In the genomic region with DNA sequence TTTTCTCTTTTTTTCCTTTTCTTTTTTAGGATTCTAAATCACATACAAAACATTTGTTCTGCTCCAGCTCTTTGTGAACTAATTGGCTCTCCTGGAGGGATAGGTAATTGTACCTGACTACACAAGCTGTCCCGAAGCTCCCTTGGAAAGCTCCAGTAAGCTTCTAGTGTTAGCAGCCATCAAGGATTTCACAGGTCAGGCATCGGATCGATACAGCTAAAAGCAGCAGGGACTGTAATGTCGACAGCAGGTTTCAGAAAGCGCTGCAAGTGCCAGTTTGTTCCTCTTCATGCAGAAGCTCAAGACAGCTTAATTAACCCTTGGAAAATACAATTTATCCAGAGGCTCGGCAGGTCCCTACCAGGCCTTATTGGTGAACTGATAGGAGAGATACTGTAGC, we compare ENCODE assay signal across 24 cellular contexts.
"Had no signal": no experiment of that assay in that cellular context is flagged by ENCODE, and none has a peak within 500 bp of the region (broad histone marks: within the 10 kb centered on the region; RNA-seq: fewer than 3 reads in every experiment).

No MANE protein-coding gene starts in this region.

- H3K9me3 ChIP-seq: breast epithelium, colonic mucosa, esophagus muscularis mucosa, transverse colon, uterus had no signal

- DNase-seq: activated CD4-positive, alpha-beta T cell treated with anti-CD3 and anti-CD28 coated beads for 4 hours; activated CD4-positive, alpha-beta T cell treated with anti-CD3 and anti-CD28 coated beads, Interleukin-2, amount 50 U/mL, for 48 hours; activated CD4-positive, CD25-positive, alpha-beta regulatory T cell; activated CD8-positive, alpha-beta memory T cell treated with anti-CD3 and anti-CD28 coated beads, Interleukin-2, amount 50 U/mL, for 48 hours; activated naive CD4-positive, alpha-beta T cell; activated naive CD8-positive, alpha-beta T cell treated with anti-CD3 and anti-CD28 coated beads, Interleukin-2, amount 10 ng/mL, durations not matched to agents 7 days and 5 days; activated T-cell treated with anti-CD3 and anti-CD28 coated beads, Interleukin-2, amount 50 U/mL, for 4 hours; amniotic stem cell; colonic mucosa; dorsolateral prefrontal cortex; effector memory CD8-positive, alpha-beta T cell; hippocampal formation; kidney glomerular epithelial cell; left ventricle myocardium superior; stimulated activated CD4-positive, alpha-beta T cell treated with anti-CD3 and anti-CD28 coated beads, Interleukin-2, amount 100 ng/mL, for 48 hours; stimulated activated CD8-positive, alpha-beta memory T cell treated with anti-CD3 and anti-CD28 coated beads, Interleukin-4, amount 100 ng/mL, for 48 hours; stimulated activated naive B cell treated with anti-CD40 and anti-IgM and Interleukin-4, amounts not matched to agents 10 μg/mL and 1 μg/mL and 100 μg/mL, for 72 hours; T-helper 9 cell; transverse colon; uterus had no signal

- H3K4me1 Mint-ChIP-seq: activated naive CD8-positive, alpha-beta T cell treated with anti-CD3 and anti-CD28 coated beads, Interleukin-2, amount 10 ng/mL, durations not matched to agents 7 days and 5 days; stimulated activated naive B cell treated with anti-CD40 and anti-IgM and Interleukin-4, amounts not matched to agents 10 μg/mL and 1 μg/mL and 100 μg/mL, for 72 hours had no signal

- H3K4me3 Mint-ChIP-seq: activated naive CD8-positive, alpha-beta T cell treated with anti-CD3 and anti-CD28 coated beads, Interleukin-2, amount 10 ng/mL, durations not matched to agents 7 days and 5 days; activated T-cell treated with anti-CD3 and anti-CD28 coated beads, Interleukin-2, amount 50 U/mL, for 4 hours; effector memory CD8-positive, alpha-beta T cell; natural killer cell treated with Interleukin-12 subunit alpha and Interleukin-12 subunit beta and Interleukin-15 and Interleukin-18, amount 100 ng/mL, for 72 hours; stimulated activated naive B cell treated with anti-CD40 and anti-IgM and Interleukin-4, amounts not matched to agents 10 μg/mL and 1 μg/mL and 100 μg/mL, for 72 hours had no signal

- H3K27me3 Mint-ChIP-seq: activated naive CD8-positive, alpha-beta T cell treated with anti-CD3 and anti-CD28 coated beads, Interleukin-2, amount 10 ng/mL, durations not matched to agents 7 days and 5 days; effector memory CD8-positive, alpha-beta T cell; natural killer cell treated with Interleukin-12 subunit alpha and Interleukin-12 subunit beta and Interleukin-15 and Interleukin-18, amount 100 ng/mL, for 72 hours; stimulated activated naive B cell treated with anti-CD40 and anti-IgM and Interleukin-4, amounts not matched to agents 10 μg/mL and 1 μg/mL and 100 μg/mL, for 72 hours had no signal

- H3K36me3 Mint-ChIP-seq: activated naive CD8-positive, alpha-beta T cell treated with anti-CD3 and anti-CD28 coated beads, Interleukin-2, amount 10 ng/mL, durations not matched to agents 7 days and 5 days; natural killer cell treated with Interleukin-12 subunit alpha and Interleukin-12 subunit beta and Interleukin-15 and Interleukin-18, amount 100 ng/mL, for 72 hours; stimulated activated naive B cell treated with anti-CD40 and anti-IgM and Interleukin-4, amounts not matched to agents 10 μg/mL and 1 μg/mL and 100 μg/mL, for 72 hours had no signal

- H3K4me1 ChIP-seq: breast epithelium, colonic mucosa, esophagus muscularis mucosa, transverse colon, uterus had no signal

- H3K27ac ChIP-seq: breast epithelium, colonic mucosa, dorsolateral prefrontal cortex, esophagus muscularis mucosa, transverse colon, uterus had no signal

- H3K27me3 ChIP-seq: breast epithelium, colonic mucosa, dorsolateral prefrontal cortex, esophagus muscularis mucosa, transverse colon, uterus had no signal

- H3K9me3 Mint-ChIP-seq: activated naive CD8-positive, alpha-beta T cell treated with anti-CD3 and anti-CD28 coated beads, Interleukin-2, amount 10 ng/mL, durations not matched to agents 7 days and 5 days; activated T-cell treated with anti-CD3 and anti-CD28 coated beads, Interleukin-2, amount 50 U/mL, for 4 hours; activated T-helper 2 cell treated with anti-CD3 and anti-CD28 coated beads, Interferon-gamma antibody, Interleukin-2, Interleukin-4, amounts not matched to agents 10 μg/mL and 5 μg/mL and 100 μg/mL, durations not matched to agents 14 hours and 24 hours and 36 hours; effector memory CD8-positive, alpha-beta T cell; natural killer cell treated with Interleukin-12 subunit alpha and Interleukin-12 subunit beta and Interleukin-15 and Interleukin-18, amount 100 ng/mL, for 72 hours; stimulated activated naive B cell treated with anti-CD40 and anti-IgM and Interleukin-4, amounts not matched to agents 10 μg/mL and 1 μg/mL and 100 μg/mL, for 72 hours had no signal

- H3K27ac Mint-ChIP-seq: activated naive CD8-positive, alpha-beta T cell treated with anti-CD3 and anti-CD28 coated beads, Interleukin-2, amount 10 ng/mL, durations not matched to agents 7 days and 5 days; activated T-helper 2 cell treated with anti-CD3 and anti-CD28 coated beads, Interferon-gamma antibody, Interleukin-2, Interleukin-4, amounts not matched to agents 10 μg/mL and 5 μg/mL and 100 μg/mL, durations not matched to agents 14 hours and 24 hours and 36 hours; effector memory CD8-positive, alpha-beta T cell; natural killer cell treated with Interleukin-12 subunit alpha and Interleukin-12 subunit beta and Interleukin-15 and Interleukin-18, amount 100 ng/mL, for 72 hours; stimulated activated naive B cell treated with anti-CD40 and anti-IgM and Interleukin-4, amounts not matched to agents 10 μg/mL and 1 μg/mL and 100 μg/mL, for 72 hours had no signal

- ATAC-seq: activated T-cell treated with anti-CD3 and anti-CD28 coated beads, Interleukin-2, amount 50 U/mL, for 4 hours; effector memory CD8-positive, alpha-beta T cell; left ventricle myocardium superior; natural killer cell treated with Interleukin-12 subunit alpha and Interleukin-12 subunit beta and Interleukin-15 and Interleukin-18, amount 100 ng/mL, for 72 hours; stimulated activated naive B cell treated with anti-CD40 and anti-IgM and Interleukin-4, amounts not matched to agents 10 μg/mL and 1 μg/mL and 100 μg/mL, for 72 hours had no signal

- H3K4me3 ChIP-seq: breast epithelium, colonic mucosa, dorsolateral prefrontal cortex, esophagus muscularis mucosa, transverse colon, uterus had no signal

- H3K36me3 ChIP-seq: breast epithelium, colonic mucosa, esophagus muscularis mucosa, transverse colon, uterus had no signal
